In the genomic region with DNA sequence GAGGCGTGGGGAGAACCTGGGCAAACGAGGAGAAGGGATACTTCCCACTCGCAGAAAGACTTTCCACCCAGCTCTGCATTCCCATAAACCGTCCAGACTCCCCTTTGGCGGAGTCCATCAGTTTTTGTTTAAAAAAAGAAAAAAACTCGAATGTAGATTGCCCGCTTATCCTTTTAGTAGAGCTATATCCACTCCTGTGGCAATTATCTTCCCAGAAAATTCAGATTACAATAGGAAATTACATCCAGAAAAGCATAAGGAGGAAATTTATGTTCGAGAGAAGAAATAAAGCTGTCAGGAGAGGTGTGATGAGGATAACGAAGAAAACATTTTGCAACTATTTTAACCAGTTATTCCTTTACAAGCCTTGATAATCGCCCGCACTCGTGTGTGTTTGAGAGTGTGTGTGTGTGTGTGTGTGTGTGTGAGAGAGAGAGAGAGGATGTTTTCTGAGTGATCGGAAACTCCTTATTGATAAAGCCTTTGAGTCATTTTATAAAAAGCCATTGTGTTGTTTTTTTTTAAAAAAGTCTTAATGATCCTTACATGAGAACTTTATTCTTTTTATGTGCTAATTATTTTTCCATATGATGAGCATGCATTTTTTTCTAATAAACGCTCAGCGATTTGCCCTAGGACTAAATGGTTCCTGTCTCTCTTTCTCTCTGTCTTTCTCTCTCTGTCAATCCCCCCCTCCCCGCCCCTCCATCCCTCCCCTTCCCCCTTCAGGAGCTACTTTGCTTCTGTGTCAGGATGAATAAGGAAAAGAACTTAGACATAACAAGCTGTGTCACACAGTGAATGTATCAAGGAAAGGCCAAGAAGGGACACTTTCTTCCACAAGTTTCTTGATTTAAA, we compare ENCODE assay signal across 8 cellular contexts. TPM values are rescaled to one million over a fixed set of nuclear protein-coding genes. Genes with fewer than 3 reads are reported as not detected.
DNase-seq lines count a peak whose midpoint lies in the region; ATAC-seq and TF ChIP-seq lines count a peak whose summit lies in the region.

No MANE protein-coding gene starts in this region.

- peak overlapping the region; percentile 98 for H3K4me2 ChIP-seq in SU-DHL-6 (ENCODE audit: low read depth, low read length, poor library complexity, severe bottlenecking)

- H3K9ac ChIP-seq in SU-DHL-6 (ENCODE audit: low read length), result peak overlapping the region; percentile 82
- H3K9ac ChIP-seq in mucosa of rectum (ENCODE audit: low read depth in 1 of 2, low read length in 2 of 2), result peak overlapping the region; percentile 94 to 96

- no peaks in the 10 kb centered on the region for H3K9me3 Mint-ChIP-seq in activated CD8-positive, alpha-beta memory T cell treated with anti-CD3 and anti-CD28 coated beads, Interleukin-2, amount 10 ng/mL, durations not matched to agents 7 days and 5 days (ENCODE audit: low read depth)
- no peaks in the 10 kb centered on the region for H3K9me3 Mint-ChIP-seq in dendritic cell treated with granulocyte-macrophage colony-stimulating factor and Interleukin-4, amounts not matched to agents 40 ng/mL and 50 ng/mL, for 4 days

- CTCF ChIA-PET in activated CD8-positive, alpha-beta memory T cell treated with anti-CD3 and anti-CD28 coated beads, Interleukin-2, amount 10 ng/mL, durations not matched to agents 7 days and 5 days (lab: Charles Lee), result interaction anchor here (0.8 to 2.4 kb wide), 7 partner anchors 29 to 461 kb away, joined by 3 to 11 read pairs (median 4); a partner anchor contains a TSS

- no peak for TF ChIP-seq EP300 in upper lobe of left lung (IDR thresholded peaks at IDR 0.05)

- intact Hi-C loops in dendritic cell treated with granulocyte-macrophage colony-stimulating factor and Interleukin-4, amounts not matched to agents 40 ng/mL and 50 ng/mL, for 4 days (cut with micrococcal nuclease), result loop anchor here (2.0 to 5.0 kb wide), 2 partner anchors 34 to 97 kb away; a partner anchor contains a TSS

- peak overlapping the region; percentile 99 for H3K27ac Mint-ChIP-seq in activated CD8-positive, alpha-beta memory T cell treated with anti-CD3 and anti-CD28 coated beads, Interleukin-2, amount 10 ng/mL, durations not matched to agents 7 days and 5 days
- H3K27ac Mint-ChIP-seq in dendritic cell treated with granulocyte-macrophage colony-stimulating factor and Interleukin-4, amounts not matched to agents 40 ng/mL and 50 ng/mL, for 4 days, result peak overlapping the region; percentile 97

- peak overlapping the region; percentile 99 for H3K4me3 Mint-ChIP-seq in activated CD8-positive, alpha-beta memory T cell treated with anti-CD3 and anti-CD28 coated beads, Interleukin-2, amount 10 ng/mL, durations not matched to agents 7 days and 5 days
- peak overlapping the region; percentile 99 for H3K4me3 Mint-ChIP-seq in dendritic cell treated with granulocyte-macrophage colony-stimulating factor and Interleukin-4, amounts not matched to agents 40 ng/mL and 50 ng/mL, for 4 days

- ATAC-seq in activated CD8-positive, alpha-beta memory T cell treated with anti-CD3 and anti-CD28 coated beads, Interleukin-2, amount 10 ng/mL, durations not matched to agents 7 days and 5 days, result no peak
- peak in 1 of 2 donors; percentile 22 for ATAC-seq in upper lobe of left lung (ENCODE audit: low FRiP score in 2 of 2)
- ATAC-seq in HG02610 (IDR thresholded peaks at IDR 0.05; ENCODE audit: unreplicated experiment), result no peak

- 1 to 2% methylated on average over 16 of the region's 16 CpGs for WGBS in upper lobe of left lung, 2 donors

- H3K36me3 ChIP-seq in SU-DHL-6 (ENCODE audit: low read length), result no peaks in the 10 kb centered on the region
- H3K36me3 ChIP-seq in mucosa of rectum (ENCODE audit: control insufficient read depth in 2 of 2, insufficient read depth in 2 of 2, low read length in 2 of 2), result no peaks in the 10 kb centered on the region
- H3K36me3 ChIP-seq in upper lobe of left lung, result no peaks in the 10 kb centered on the region

- H3K9me3 ChIP-seq in SU-DHL-6 (ENCODE audit: insufficient read depth, low read length), result no peaks in the 10 kb centered on the region
- no peaks in the 10 kb centered on the region for H3K9me3 ChIP-seq in mucosa of rectum (ENCODE audit: control insufficient read depth in 2 of 2, low read length in 2 of 2)
- no peaks in the 10 kb centered on the region for H3K9me3 ChIP-seq in upper lobe of left lung

- H3K27me3 ChIP-seq in SU-DHL-6 (ENCODE audit: low read length) (no peaks in the 10 kb centered on the region), mucosa of rectum (ENCODE audit: control insufficient read depth in 2 of 2, insufficient read depth in 2 of 2, low read length in 2 of 2) (no peaks in the 10 kb centered on the region), upper lobe of left lung (no peaks in the 10 kb centered on the region)

- peaks cover 21 to 22% of the 10 kb centered on the region in 2 donors for H3K4me1 ChIP-seq in mucosa of rectum (ENCODE audit: control insufficient read depth in 2 of 2, insufficient read depth in 2 of 2, low read length in 2 of 2)
- peaks cover 28 to 47% (median 34%) of the 10 kb centered on the region in 4 donors for H3K4me1 ChIP-seq in upper lobe of left lung

- peaks cover 10% of the 10 kb centered on the region for H3K36me3 Mint-ChIP-seq in activated CD8-positive, alpha-beta memory T cell treated with anti-CD3 and anti-CD28 coated beads, Interleukin-2, amount 10 ng/mL, durations not matched to agents 7 days and 5 days
- peaks cover 27% of the 10 kb centered on the region for H3K36me3 Mint-ChIP-seq in dendritic cell treated with granulocyte-macrophage colony-stimulating factor and Interleukin-4, amounts not matched to agents 40 ng/mL and 50 ng/mL, for 4 days (ENCODE audit: low read depth)

- H3K27ac ChIP-seq in SU-DHL-6 (ENCODE audit: low read depth, low read length), result peak overlapping the region; percentile 70
- H3K27ac ChIP-seq in mucosa of rectum (ENCODE audit: low read depth in 2 of 2, low read length in 2 of 2), result peak overlapping the region; percentile 99
- H3K27ac ChIP-seq in upper lobe of left lung, result peak overlapping the region; percentile 95 to 99 (median 97)

- no peak for TF ChIP-seq POLR2A in upper lobe of left lung (IDR thresholded peaks at IDR 0.05)

- peak; percentile 65 for DNase-seq in activated CD8-positive, alpha-beta memory T cell treated with anti-CD3 and anti-CD28 coated beads, Interleukin-2, amount 10 ng/mL, durations not matched to agents 7 days and 5 days
- no peak for DNase-seq in activated CD8-positive, alpha-beta memory T cell treated with anti-CD3 and anti-CD28 coated beads, Interleukin-2, amount 50 U/mL, for 48 hours
- DNase-seq in upper lobe of left lung (no peak), mesenteric fat pad (ENCODE audit: low spot score) (no peak)

- TF ChIP-seq CTCF in SU-DHL-6 (IDR thresholded peaks at IDR 0.05; ENCODE audit: insufficient read depth, low read length, poor library complexity, severe bottlenecking) (no peak), upper lobe of left lung (IDR thresholded peaks at IDR 0.05) (no peak)

- H4K20me1 ChIP-seq in SU-DHL-6 (ENCODE audit: low read depth, low read length), result peaks cover 24% of the 10 kb centered on the region

- peaks cover 5% of the 10 kb centered on the region; the same call in 1 of the 2 replicates for H3F3A ChIP-seq in SU-DHL-6 (ENCODE audit: insufficient read depth)

- H3K4me3 ChIP-seq in SU-DHL-6 (ENCODE audit: insufficient read depth, low read length, poor library complexity, severe bottlenecking) (peak overlapping the region; percentile 91), mucosa of rectum (ENCODE audit: low read length in 2 of 2) (peak overlapping the region; percentile 84 to 95), upper lobe of left lung (peak overlapping the region; percentile 59 to 91 (median 78))

- peak overlapping the region; percentile 61 for H2AFZ ChIP-seq in SU-DHL-6 (ENCODE audit: low read depth, low read length, severe bottlenecking)

- peaks cover 37% of the 10 kb centered on the region for H3K79me2 ChIP-seq in SU-DHL-6 (ENCODE audit: insufficient read depth, low read length)

- H3K4me1 Mint-ChIP-seq in activated CD8-positive, alpha-beta memory T cell treated with anti-CD3 and anti-CD28 coated beads, Interleukin-2, amount 10 ng/mL, durations not matched to agents 7 days and 5 days, result peaks cover 36% of the 10 kb centered on the region
- peaks cover 35% of the 10 kb centered on the region for H3K4me1 Mint-ChIP-seq in dendritic cell treated with granulocyte-macrophage colony-stimulating factor and Interleukin-4, amounts not matched to agents 40 ng/mL and 50 ng/mL, for 4 days (ENCODE audit: low read depth)

- H3K9me2 ChIP-seq in SU-DHL-6 (replicated peaks; ENCODE audit: insufficient read depth, low read length), result no peaks in the 10 kb centered on the region

- no peaks in the 10 kb centered on the region for H3K27me3 Mint-ChIP-seq in activated CD8-positive, alpha-beta memory T cell treated with anti-CD3 and anti-CD28 coated beads, Interleukin-2, amount 10 ng/mL, durations not matched to agents 7 days and 5 days
- H3K27me3 Mint-ChIP-seq in dendritic cell treated with granulocyte-macrophage colony-stimulating factor and Interleukin-4, amounts not matched to agents 40 ng/mL and 50 ng/mL, for 4 days, result no peaks in the 10 kb centered on the region

RNA-seq across cellular contexts. Expression of a gene that starts 1.1 kb away (rescaled TPM):
- 10 to 100 TPM; 58.6 to 86.4 TPM for total RNA-seq in activated CD8-positive, alpha-beta memory T cell treated with anti-CD3 and anti-CD28 coated beads, Interleukin-2, amount 10 ng/mL, durations not matched to agents 7 days and 5 days
- total RNA-seq in upper lobe of left lung, result 10 to 100 TPM; 14.7 to 56.6 (median 45.4) TPM
- 66.2 TPM for total RNA-seq in mesenteric fat pad
